29 cellular contexts compared by ENCODE assay signal in genomic region chr1:18792747-18793146, GRCh38.
"Had no signal": no experiment of that assay in that cellular context is flagged by ENCODE, and none has a peak within 500 bp of the region (broad histone marks: within the 10 kb centered on the region; RNA-seq: fewer than 3 reads in every experiment).

No MANE protein-coding gene starts in this region.

- H3K36me3 ChIP-seq: colonic mucosa, esophagus muscularis mucosa, esophagus squamous epithelium, gastrocnemius medialis, gastroesophageal sphincter, heart left ventricle, heart right ventricle had no signal

- FAIRE-seq: colon, endometrium, endothelial cell of umbilical vein, frontal cortex had no signal

- H3K9me3 Mint-ChIP-seq: dendritic cell treated with granulocyte-macrophage colony-stimulating factor and Interleukin-4, amounts not matched to agents 40 ng/mL and 50 ng/mL, for 4 days; effector memory CD8-positive, alpha-beta T cell had no signal

- H3K4me3 ChIP-seq: colonic mucosa, coronary artery, dorsolateral prefrontal cortex, esophagus muscularis mucosa, esophagus squamous epithelium, gastrocnemius medialis, gastroesophageal sphincter, heart left ventricle, heart right ventricle had no signal

- H3K27me3 ChIP-seq: colonic mucosa had no signal

- H3K27ac ChIP-seq: colonic mucosa, coronary artery, dorsolateral prefrontal cortex, epithelial cell of prostate, esophagus muscularis mucosa, esophagus squamous epithelium, foreskin keratinocyte, gastrocnemius medialis, gastroesophageal sphincter, heart left ventricle, heart right ventricle had no signal

- ATAC-seq: effector memory CD8-positive, alpha-beta T cell; esophagus mucosa; foreskin keratinocyte; gastrocnemius medialis; gastroesophageal sphincter; heart left ventricle; heart right ventricle had no signal

- H3K27ac Mint-ChIP-seq: dendritic cell treated with granulocyte-macrophage colony-stimulating factor and Interleukin-4, amounts not matched to agents 40 ng/mL and 50 ng/mL, for 4 days; effector memory CD8-positive, alpha-beta T cell; endodermal cell had no signal

- H3K9me3 ChIP-seq: colonic mucosa, esophagus squamous epithelium, gastrocnemius medialis had no signal

- H3K4me1 ChIP-seq: colonic mucosa, esophagus muscularis mucosa, esophagus squamous epithelium, foreskin keratinocyte, gastrocnemius medialis, gastroesophageal sphincter, heart left ventricle, heart right ventricle had no signal

- H3K4me3 Mint-ChIP-seq: dendritic cell treated with granulocyte-macrophage colony-stimulating factor and Interleukin-4, amounts not matched to agents 40 ng/mL and 50 ng/mL, for 4 days; effector memory CD8-positive, alpha-beta T cell; endodermal cell had no signal

- DNase-seq: colonic mucosa; cortex of kidney; dermis blood vessel endothelial cell; dorsolateral prefrontal cortex; effector CD4-positive, alpha-beta T cell; effector CD8-positive, alpha-beta T cell; effector memory CD4-positive, alpha-beta T cell; effector memory CD8-positive, alpha-beta T cell; endodermal cell; erythroblast; esophagus squamous epithelium; foreskin fibroblast; foreskin keratinocyte; foreskin melanocyte; gastrocnemius medialis; glutamatergic neuron; head of caudate nucleus; heart left ventricle; heart right ventricle had no signal
